In genomic region chr4:1983053-1983845, GRCh38 we compare ENCODE assay signal across 1 cellular context.
TF ChIP-seq lines count a peak whose summit lies in the region.

No MANE protein-coding gene starts in this region.

TF ChIP-seq in K562, 482 proteins besides CTCF, POLR2A, EP300 and RAD21:
- TF ChIP-seq ZBTB33 (CRISPR knock-in tag; IDR thresholded peaks at IDR 0.05) (0 out of 2 replicates have a peak, but pooled peaks have one; percentile 35), POLR2G (IDR thresholded peaks at IDR 0.05; ENCODE audit: low read depth, low read length) (peak; percentile 72), ZNF764 (CRISPR knock-in tag; IDR thresholded peaks at IDR 0.05; ENCODE audit: low read depth) (no peak), POLR3A (IDR thresholded peaks at IDR 0.05; ENCODE audit: borderline replicate concordance, extremely low read depth, insufficient read depth, insufficient read length) (no peak), MYC (IDR thresholded peaks at IDR 0.05; ENCODE audit: low read depth, low read length) (no peak), MYC (CRISPR knock-in tag; IDR thresholded peaks at IDR 0.05; ENCODE audit: borderline replicate concordance, low read depth) (no peak)
TF ChIP-seq in K562: peak in this region for 2.
